ENCODE assay signal across 14 cellular contexts in the genomic region with DNA sequence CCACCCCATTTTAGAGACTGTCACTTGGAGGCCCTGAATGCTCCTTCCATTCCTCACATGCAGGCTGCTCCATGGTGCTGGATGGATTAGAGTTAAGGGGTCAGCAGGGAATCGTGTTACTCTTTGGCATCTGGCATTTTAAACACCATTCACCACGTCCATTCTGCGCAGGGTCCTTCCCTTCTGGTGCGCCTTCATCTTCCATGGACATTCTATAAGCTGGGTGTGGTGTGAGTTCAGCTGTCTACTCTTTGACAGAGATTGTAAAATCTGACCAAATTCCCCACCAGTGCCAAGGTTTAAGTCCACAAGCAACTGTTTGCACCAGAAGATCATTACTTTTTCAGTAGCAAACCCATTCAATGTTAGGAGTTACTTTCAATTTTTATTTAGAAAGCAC. TPM values are rescaled to one million over a fixed set of nuclear protein-coding genes. Genes with fewer than 3 reads are reported as not detected.
DNase-seq lines count a peak whose midpoint lies in the region; ATAC-seq, FAIRE-seq and TF ChIP-seq lines count a peak whose summit lies in the region.
"Had no signal": no experiment of that assay in that cellular context is flagged by ENCODE, and none has a peak within 500 bp of the region (broad histone marks: within the 10 kb centered on the region; RNA-seq: fewer than 3 reads in every experiment).

No MANE protein-coding gene starts in this region.

- no peaks in the 10 kb centered on the region for H3K27me3 ChIP-seq in BLaER1 treated with 17β-estradiol and CSF1 and Interleukin-3, amounts not matched to agents 10 nM and 100 nM
- H3K27me3 ChIP-seq in fibroblast of lung (ENCODE audit: control insufficient read depth, insufficient read depth, low read length), result no peaks in the 10 kb centered on the region

- peaks cover 79% of the 10 kb centered on the region for H3K36me3 Mint-ChIP-seq in activated CD4-positive, alpha-beta memory T cell treated with anti-CD3 and anti-CD28 coated beads, Interleukin-2, amount 10 ng/mL, durations not matched to agents 7 days and 5 days (ENCODE audit: low read depth)
- peaks cover 13% of the 10 kb centered on the region for H3K36me3 Mint-ChIP-seq in neural crest cell (ENCODE audit: low read depth)

- no peak for FAIRE-seq in GM12891 (lab: Jason Lieb, UNC)

- peak overlapping the region in 4 of 11 experiments; percentile 66 to 73 (median 70); a peak in 5 of 22 replicates for H3K27ac ChIP-seq in BLaER1 treated with 17β-estradiol and CSF1 and Interleukin-3, amounts not matched to agents 10 nM and 100 nM
- peak overlapping the region; percentile 76 for H3K27ac ChIP-seq in fibroblast of lung (ENCODE audit: insufficient read depth, low read length)

- H3K4me2 ChIP-seq in BLaER1 treated with 17β-estradiol and CSF1 and Interleukin-3, amounts not matched to agents 10 nM and 100 nM, result peak overlapping the region in 10 of 11 experiments; percentile 31 to 89 (median 76); a peak in 17 of 22 replicates
- H3K4me2 ChIP-seq in fibroblast of lung (ENCODE audit: extremely low read depth, insufficient read depth, low read length), result peak overlapping the region; percentile 66

- H3K9me3 ChIP-seq in BLaER1 treated with 17β-estradiol and CSF1 and Interleukin-3, amounts not matched to agents 10 nM and 100 nM (replicated peaks in 1 of 11), result no peaks in the 10 kb centered on the region
- no peaks in the 10 kb centered on the region for H3K9me3 ChIP-seq in fibroblast of lung (ENCODE audit: control insufficient read depth, insufficient read depth, low read depth, low read length)

- H3K9me3 Mint-ChIP-seq in activated CD4-positive, alpha-beta memory T cell treated with anti-CD3 and anti-CD28 coated beads, Interleukin-2, amount 10 ng/mL, durations not matched to agents 7 days and 5 days, result no peaks in the 10 kb centered on the region
- no peaks in the 10 kb centered on the region for H3K9me3 Mint-ChIP-seq in neural crest cell

- TF ChIP-seq CTCF in fibroblast of lung (conservative IDR thresholded peaks at IDR 0.05 in 1 of 2, IDR thresholded peaks at IDR 0.05 in 1 of 2; ENCODE audit: low read depth in 1 of 2, low read length in 2 of 2) (no peak), neural crest cell (conservative IDR thresholded peaks at IDR 0.05) (no peak)

- H4K20me1 ChIP-seq in BLaER1 treated with 17β-estradiol and CSF1 and Interleukin-3, amounts not matched to agents 10 nM and 100 nM, result peaks cover 0 to 84% (median 11%) of the 10 kb centered on the region in 11 experiments; a peak in 11 of 22 replicates
- no peaks in the 10 kb centered on the region for H4K20me1 ChIP-seq in fibroblast of lung (ENCODE audit: control insufficient read depth, extremely low read depth, insufficient read depth, low read length)

- H3K4me1 ChIP-seq in BLaER1 treated with 17β-estradiol and CSF1 and Interleukin-3, amounts not matched to agents 10 nM and 100 nM, result peaks cover 22 to 72% (median 49%) of the 10 kb centered on the region in 10 experiments
- H3K4me1 ChIP-seq in fibroblast of lung (ENCODE audit: control insufficient read depth, extremely low read depth, insufficient read depth, low read length), result peaks cover 60% of the 10 kb centered on the region

- ATAC-seq in GM21390 (IDR thresholded peaks at IDR 0.05; ENCODE audit: unreplicated experiment), result no peak
- ATAC-seq in GM18520 (IDR thresholded peaks at IDR 0.05; ENCODE audit: unreplicated experiment), result no peak
- ATAC-seq: activated CD4-positive, CD25-positive, alpha-beta regulatory T cell treated with anti-CD3 and anti-CD28 coated beads, Interleukin-2, amount 50 U/mL, for 24 hours had no signal

- peak overlapping the region; percentile 24 for H3K27ac Mint-ChIP-seq in activated CD4-positive, alpha-beta memory T cell treated with anti-CD3 and anti-CD28 coated beads, Interleukin-2, amount 10 ng/mL, durations not matched to agents 7 days and 5 days
- peak overlapping the region; percentile 37 for H3K27ac Mint-ChIP-seq in neural crest cell (ENCODE audit: unreplicated experiment)

- no peaks in the 10 kb centered on the region for H3K79me2 ChIP-seq in fibroblast of lung (ENCODE audit: control insufficient read depth, insufficient read depth, low read length)

- TF ChIP-seq POLR2A in GM12891 (IDR thresholded peaks at IDR 0.05; ENCODE audit: low read depth, low read length), result no peak

- no peak overlapping the region for H2AFZ ChIP-seq in fibroblast of lung (ENCODE audit: low read length)

- H3K36me3 ChIP-seq in BLaER1 treated with 17β-estradiol and CSF1 and Interleukin-3, amounts not matched to agents 10 nM and 100 nM, result peaks cover 80 to 97% (median 89%) of the 10 kb centered on the region in 11 experiments
- H3K36me3 ChIP-seq in fibroblast of lung (ENCODE audit: control insufficient read depth, insufficient read depth, low read length), result peaks cover 14% of the 10 kb centered on the region

- POLR2A ChIA-PET in activated CD4-positive, alpha-beta memory T cell treated with anti-CD3 and anti-CD28 coated beads, Interleukin-2, amount 10 ng/mL, durations not matched to agents 7 days and 5 days (lab: Charles Lee), result interaction anchor here (0.6 to 1.5 kb wide), 3 partner anchors 11 to 25 kb away, joined by 3 to 4 read pairs (median 3); no protein-coding TSS in a partner anchor

- H3K4me1 Mint-ChIP-seq in activated CD4-positive, alpha-beta memory T cell treated with anti-CD3 and anti-CD28 coated beads, Interleukin-2, amount 10 ng/mL, durations not matched to agents 7 days and 5 days, result peaks cover 39% of the 10 kb centered on the region
- H3K4me1 Mint-ChIP-seq in neural crest cell, result peaks cover 51% of the 10 kb centered on the region

- no peaks in the 10 kb centered on the region for H3K27me3 Mint-ChIP-seq in activated CD4-positive, alpha-beta memory T cell treated with anti-CD3 and anti-CD28 coated beads, Interleukin-2, amount 10 ng/mL, durations not matched to agents 7 days and 5 days
- H3K27me3 Mint-ChIP-seq in neural crest cell (ENCODE audit: low read depth), result no peaks in the 10 kb centered on the region

- DNase-seq in activated CD4-positive, alpha-beta memory T cell treated with anti-CD3 and anti-CD28 coated beads, Interleukin-2, amount 10 ng/mL, durations not matched to agents 7 days and 5 days, result no peak
- DNase-seq in fibroblast of lung (ENCODE audit: low read depth in 2 of 2) (no peak), neural crest cell (ENCODE audit: low read depth, low spot score) (no peak), mesenteric fat pad (ENCODE audit: low spot score) (no peak), GM12891 (ENCODE audit: insufficient read length, low spot score) (no peak)
- DNase-seq: activated gamma-delta T cell treated with Interleukin-2 at 50 U/mL for 16 hours, C1 segment of cervical spinal cord, GOT3, NCI-H1417 treated with DMSO at 0.1 percent for 48 hours, NCI-H774 had no signal

- no peak overlapping the region for H3K4me3 ChIP-seq in BLaER1 treated with 17β-estradiol and CSF1 and Interleukin-3, amounts not matched to agents 10 nM and 100 nM
- no peak overlapping the region for H3K4me3 ChIP-seq in fibroblast of lung (replicated peaks in 1 of 4; ENCODE audit: control extremely low read depth in 1 of 4, insufficient read depth in 1 of 4, low read depth in 3 of 4, low read length in 4 of 4)

- no peak overlapping the region for H3K4me3 Mint-ChIP-seq in activated CD4-positive, alpha-beta memory T cell treated with anti-CD3 and anti-CD28 coated beads, Interleukin-2, amount 10 ng/mL, durations not matched to agents 7 days and 5 days
- H3K4me3 Mint-ChIP-seq in neural crest cell, result no peak overlapping the region

- CTCF ChIA-PET in activated CD4-positive, alpha-beta memory T cell treated with anti-CD3 and anti-CD28 coated beads, Interleukin-2, amount 10 ng/mL, durations not matched to agents 7 days and 5 days (lab: Charles Lee), result no interaction called here

- no peak overlapping the region for H3K9ac ChIP-seq in BLaER1 treated with 17β-estradiol and CSF1 and Interleukin-3, amounts not matched to agents 10 nM and 100 nM
- no peak overlapping the region for H3K9ac ChIP-seq in fibroblast of lung (ENCODE audit: insufficient read depth, low read length)

TF ChIP-seq in GM12891, 5 proteins besides CTCF, POLR2A, EP300 and RAD21:
- TF ChIP-seq SPI1 (IDR thresholded peaks at IDR 0.05; ENCODE audit: low read depth, low read length) (no peak), PAX5 (IDR thresholded peaks at IDR 0.05; ENCODE audit: insufficient read depth, low read length, severe bottlenecking) (no peak)
TF ChIP-seq in GM12891: peak in this region for 0.

RNA-seq across cellular contexts. Expression of gene GIT2, which starts 47.8 kb away (rescaled TPM):
- total RNA-seq in activated CD4-positive, alpha-beta memory T cell treated with anti-CD3 and anti-CD28 coated beads, Interleukin-2, amount 10 ng/mL, durations not matched to agents 7 days and 5 days, result 100 to 1,000 TPM; 107 to 112 TPM
- total RNA-seq in fibroblast of lung (30.3 and 47.9 TPM in 2 replicates), neural crest cell (31.1 and 36.8 TPM in 2 replicates), mesenteric fat pad (54.2 TPM)
- 53.5 and 54.3 TPM in 2 replicates for polyA plus RNA-seq in fibroblast of lung
- 35.3 and 39.9 TPM in 2 replicates for polyA plus RNA-seq in fibroblast of lung (2012)
- polyA minus RNA-seq in fibroblast of lung (ENCODE audit: low replicate concordance), result 53.2 and 56.8 TPM in 2 replicates
- 24.6 TPM for polyA plus RNA-seq in GM12891 (2012; ENCODE audit: low read depth, missing spikeins)

RNA-seq across cellular contexts. Expression of gene TCHP, which starts 48.3 kb away (rescaled TPM):
- total RNA-seq in activated CD4-positive, alpha-beta memory T cell treated with anti-CD3 and anti-CD28 coated beads, Interleukin-2, amount 10 ng/mL, durations not matched to agents 7 days and 5 days, result 10 to 100 TPM; 35.0 to 35.3 TPM
- total RNA-seq in fibroblast of lung (9.2 and 9.4 TPM in 2 replicates), neural crest cell (27.6 and 31.4 TPM in 2 replicates), mesenteric fat pad (8.6 TPM)
- polyA plus RNA-seq in fibroblast of lung, result 10.3 and 14.0 TPM in 2 replicates
- polyA plus RNA-seq in fibroblast of lung (2012), result 14.8 and 17.6 TPM in 2 replicates
- polyA minus RNA-seq in fibroblast of lung (ENCODE audit: low replicate concordance), result 2.2 and 6.0 TPM in 2 replicates
- polyA plus RNA-seq in GM12891 (2012; ENCODE audit: low read depth, missing spikeins), result 8.5 TPM

RNA-seq across cellular contexts. Expression of gene ANKRD13A, which starts 50.8 kb away (rescaled TPM):
- total RNA-seq in activated CD4-positive, alpha-beta memory T cell treated with anti-CD3 and anti-CD28 coated beads, Interleukin-2, amount 10 ng/mL, durations not matched to agents 7 days and 5 days, result 10 to 100 TPM; 84.3 to 85.2 TPM
- 82.4 and 168 TPM in 2 replicates for total RNA-seq in fibroblast of lung
- 246 and 340 TPM in 2 replicates for polyA plus RNA-seq in fibroblast of lung
- polyA plus RNA-seq in fibroblast of lung (2012), result 132 and 183 TPM in 2 replicates
- polyA minus RNA-seq in fibroblast of lung (ENCODE audit: low replicate concordance), result 302 and 374 TPM in 2 replicates
- 29.5 and 30.0 TPM in 2 replicates for total RNA-seq in neural crest cell
- total RNA-seq in mesenteric fat pad, result 29.8 TPM
- 37.8 TPM for polyA plus RNA-seq in GM12891 (2012; ENCODE audit: low read depth, missing spikeins)
